Comparison of ENCODE assay signal across 9 cellular contexts in the genomic region with DNA sequence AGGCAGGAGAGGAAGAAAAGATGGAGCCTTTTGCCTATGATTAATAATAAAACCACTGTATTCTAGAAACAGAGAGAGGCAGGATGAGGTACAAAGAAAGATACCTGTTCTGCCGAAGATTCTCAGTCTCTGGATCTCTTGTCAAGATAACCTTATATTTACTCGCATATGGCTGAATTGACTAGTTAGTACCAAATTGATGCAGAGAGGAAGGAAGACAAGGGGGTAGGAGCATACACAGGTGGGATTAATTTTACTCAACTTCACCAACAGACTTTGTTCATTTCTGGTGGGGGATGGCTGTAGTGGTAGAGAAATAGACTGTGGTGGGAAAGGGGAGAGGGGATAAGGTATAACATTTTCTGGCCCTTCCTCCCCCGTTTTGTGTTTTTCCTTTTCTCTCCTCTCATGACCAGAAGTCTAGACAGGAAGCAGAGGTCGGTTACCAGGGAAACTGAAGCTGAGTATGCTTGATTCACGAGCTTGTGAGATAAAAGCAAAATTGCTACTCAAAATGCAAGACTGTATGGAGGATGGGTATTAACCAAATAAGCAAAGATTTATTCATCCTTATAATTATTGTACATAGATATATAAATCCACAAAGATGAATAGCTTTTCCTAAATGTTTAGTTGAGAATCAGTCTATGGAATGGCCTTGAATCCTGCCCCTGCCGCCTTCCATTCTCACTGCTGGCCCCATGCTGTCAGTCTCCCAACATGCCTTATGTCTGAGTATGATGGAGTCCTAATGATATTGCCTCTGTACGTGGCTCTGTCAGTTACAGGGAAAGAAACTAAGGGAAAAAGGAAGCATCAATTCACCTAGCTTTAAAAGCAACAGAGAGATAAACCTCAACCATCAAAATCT. TPM values are rescaled to one million over a fixed set of nuclear protein-coding genes. Genes with fewer than 3 reads are reported as not detected.
DNase-seq lines count a peak whose midpoint lies in the region; ATAC-seq, FAIRE-seq and TF ChIP-seq lines count a peak whose summit lies in the region.
"Had no signal": no experiment of that assay in that cellular context is flagged by ENCODE, and none has a peak within 500 bp of the region (broad histone marks: within the 10 kb centered on the region; RNA-seq: fewer than 3 reads in every experiment).

No MANE protein-coding gene starts in this region.

- H3K36me3 ChIP-seq in psoas muscle (ENCODE audit: insufficient read depth in 1 of 2, low read depth in 1 of 2) (no peaks in the 10 kb centered on the region), kidney (ENCODE audit: control insufficient read depth in 1 of 2, insufficient read depth in 2 of 2, low read length in 2 of 2) (no peaks in the 10 kb centered on the region)

- 22 to 47% (median 28%) methylated on average over 7 of the region's 7 CpGs for WGBS in psoas muscle, 3 donors

- DNase-seq in NCI-H1417 (lab: John Stamatoyannopoulos, UW) (peak in 2 of 3 experiments; percentile 39 to 78), NCI-H1417 treated with DMSO at 0.1 percent for 48 hours (lab: John Stamatoyannopoulos, UW) (no peak), RPMI7951 (ENCODE audit: low read depth) (peak; percentile 23), dermis blood vessel endothelial cell (peak; percentile 58), psoas muscle (no peak), kidney (no peak)

- H3K9me3 ChIP-seq in psoas muscle: no peaks in the 10 kb centered on the region
- H3K9me3 ChIP-seq in kidney (ENCODE audit: control insufficient read depth in 1 of 2, low read length in 2 of 2): no peaks in the 10 kb centered on the region

- H3K4me3 ChIP-seq in psoas muscle: peak overlapping the region; percentile 39
- H3K4me3 ChIP-seq in kidney (ENCODE audit: low read length in 2 of 2): peak overlapping the region in 1 of 2 donors; percentile 52
- H3K4me3 ChIP-seq: lung had no signal

- peaks cover 0 to 8% (median 0%) of the 10 kb centered on the region in 3 donors for H3K27me3 ChIP-seq in psoas muscle (ENCODE audit: insufficient read depth in 3 of 3, low read length in 2 of 3)

- peak overlapping the region in 1 of 2 donors; percentile 19 for H3K9ac ChIP-seq in kidney (ENCODE audit: low read length in 2 of 2)

- no peak overlapping the region for H3K27ac ChIP-seq in psoas muscle
- no peak overlapping the region for H3K27ac ChIP-seq in kidney (ENCODE audit: low read depth in 2 of 2, low read length in 2 of 2)

- TF ChIP-seq CTCF in psoas muscle (IDR thresholded peaks at IDR 0.05): no peak
- TF ChIP-seq CTCF in kidney (IDR thresholded peaks at IDR 0.05; ENCODE audit: borderline replicate concordance, extremely low read depth, insufficient read depth): no peak

- intact Hi-C loops in psoas muscle (cut with DNase I): loop anchor here (2.0 to 10.0 kb wide), 2 partner anchors 162 to 166 kb away; no protein-coding TSS in a partner anchor
- intact Hi-C loops in kidney (cut with DNase I): no loop called here

- ATAC-seq in psoas muscle: peak in 1 of 4 donors; percentile 19
- ATAC-seq in HG03095 (IDR thresholded peaks at IDR 0.05; ENCODE audit: unreplicated experiment): no peak
- no peak for ATAC-seq in HG02970 (IDR thresholded peaks at IDR 0.05; ENCODE audit: low FRiP score, unreplicated experiment)

- no peak for FAIRE-seq in kidney (lab: Jason Lieb, UNC)

- H3K4me1 ChIP-seq in psoas muscle (no peaks in the 10 kb centered on the region), kidney (ENCODE audit: control insufficient read depth in 1 of 2, insufficient read depth in 1 of 2, low read depth in 1 of 2, low read length in 2 of 2) (peaks cover 0 to 3% of the 10 kb centered on the region in 2 donors)

RNA-seq across cellular contexts. Expression of gene PAGE2B, which starts 17.8 kb away (rescaled TPM):
- 0.78 TPM in 1 of 2 replicates, not detected in the other for total RNA-seq in RPMI7951 (2014; rRNA removed; shearing (Covaris generic))
- not detected in 2 replicates for total RNA-seq in dermis blood vessel endothelial cell
- not detected for total RNA-seq in psoas muscle
- not detected for polyA plus RNA-seq in psoas muscle
- total RNA-seq in kidney: not detected
- polyA plus RNA-seq in kidney (ENCODE audit: insufficient read depth, low read depth, low replicate concordance): not detected
- total RNA-seq: lung had no signal

RNA-seq across cellular contexts. Expression of gene ALAS2, which starts 26.3 kb away (rescaled TPM):
- not detected in 2 replicates for total RNA-seq in RPMI7951 (2014; rRNA removed; shearing (Covaris generic))
- total RNA-seq in dermis blood vessel endothelial cell: not detected in 2 replicates
- total RNA-seq in psoas muscle: 1 to 10 TPM in 2 of 4 donors, under 1 TPM in 1, not detected in 1; 0.62 to 8.1 (median 6.0) TPM
- polyA plus RNA-seq in psoas muscle: under 1 TPM in 1 of 3 donors, not detected in 2; 0.03 TPM
- 0.79 TPM for total RNA-seq in kidney
- polyA plus RNA-seq in kidney (ENCODE audit: insufficient read depth, low read depth, low replicate concordance): not detected

RNA-seq across cellular contexts. Expression of gene PAGE2, which starts 31.8 kb away (rescaled TPM):
- total RNA-seq in RPMI7951 (2014; rRNA removed; shearing (Covaris generic)): 7.4 and 9.3 TPM in 2 replicates
- total RNA-seq in dermis blood vessel endothelial cell (not detected in 2 replicates), psoas muscle (not detected), kidney (not detected)
- polyA plus RNA-seq in psoas muscle (not detected), kidney (ENCODE audit: insufficient read depth, low read depth, low replicate concordance) (not detected)
- total RNA-seq: lung had no signal
- polyA plus RNA-seq: lung had no signal

RNA-seq across cellular contexts. Expression of gene APEX2, which starts 56.9 kb away (rescaled TPM):
- 22.5 and 29.3 TPM in 2 replicates for total RNA-seq in RPMI7951 (2014; rRNA removed; shearing (Covaris generic))
- total RNA-seq in dermis blood vessel endothelial cell: 8.3 and 12.6 TPM in 2 replicates
- total RNA-seq in psoas muscle: 10 to 100 TPM in 2 of 4 donors, 1 to 10 TPM in 2; 6.9 to 14.9 (median 10.0) TPM
- 10 to 100 TPM in 2 of 3 donors, 1 to 10 TPM in 1; 6.7 to 15.1 (median 10.9) TPM for polyA plus RNA-seq in psoas muscle
- 15.9 TPM for total RNA-seq in kidney
- 16.9 TPM for polyA plus RNA-seq in kidney (ENCODE audit: insufficient read depth, low read depth, low replicate concordance)

Comparison
In these comparisons a context has a peak if more than half of its experiments do, and no peak if none do; other contexts are left out.
1. DNase-seq: peak in NCI-H1417 (2 of 3), RPMI7951 (single experiment) and dermis blood vessel endothelial cell (single experiment); none in NCI-H1417 treated with DMSO at 0.1 percent for 48 hours (single experiment), psoas muscle (0 of 2) and kidney (single experiment).